ENCODE assay signal across 19 cellular contexts in genomic region chr3:166900866-166901577, GRCh38.
DNase-seq lines count a peak whose midpoint lies in the region; ATAC-seq lines count a peak whose summit lies in the region.
"Had no signal": no experiment of that assay in that cellular context is flagged by ENCODE, and none has a peak within 500 bp of the region (broad histone marks: within the 10 kb centered on the region; RNA-seq: fewer than 3 reads in every experiment).

No MANE protein-coding gene starts in this region.

- DNase-seq in ELR (ENCODE audit: low read depth), result peak; percentile 28
- DNase-seq in M059J (ENCODE audit: low read depth), result peak; percentile 13
- peak; percentile 40 for DNase-seq in SK-N-MC (ENCODE audit: low read depth, low spot score)
- DNase-seq in iris pigment epithelial cell (ENCODE audit: low read depth), result peak; percentile 1
- DNase-seq in NAMALWA (ENCODE audit: low spot score), result no peak
- DNase-seq: ACHN, AML-193, Caco-2, H7, NCI-H1048, NCI-H187, NCI-H2171, NCI-H446 treated with DMSO at 0.1 percent for 48 hours, NCI-H748 treated with DMSO at 0.1 percent for 48 hours, T-cell had no signal

- H3K36me3 ChIP-seq in SK-N-MC (ENCODE audit: insufficient read depth, low read length), result no peaks in the 10 kb centered on the region

- ATAC-seq in HG03175 (IDR thresholded peaks at IDR 0.05; ENCODE audit: unreplicated experiment) (no peak), HG03460 (IDR thresholded peaks at IDR 0.05; ENCODE audit: unreplicated experiment) (no peak)
- ATAC-seq: Panc1, Right ventricle myocardium inferior, T-cell had no signal

- H3K27ac ChIP-seq in SK-N-MC, result no peak overlapping the region

- no peak overlapping the region for H3K4me3 ChIP-seq in SK-N-MC

- H3K9me3 ChIP-seq in SK-N-MC (ENCODE audit: low read depth, low read length), result no peaks in the 10 kb centered on the region
- H3K9me3 ChIP-seq: Caco-2 had no signal

- no peak overlapping the region for H3K9ac ChIP-seq in SK-N-MC (ENCODE audit: insufficient read length)
